ENCODE assay signal across 11 cellular contexts in genomic region chr18:45589559-45590041, GRCh38. TPM values are rescaled to one million over a fixed set of nuclear protein-coding genes. Genes with fewer than 3 reads are reported as not detected.
DNase-seq lines count a peak whose midpoint lies in the region; TF ChIP-seq lines count a peak whose summit lies in the region.
"Had no signal": no experiment of that assay in that cellular context is flagged by ENCODE, and none has a peak within 500 bp of the region (broad histone marks: within the 10 kb centered on the region; RNA-seq: fewer than 3 reads in every experiment).

No MANE protein-coding gene starts in this region.

- H3K9me3 ChIP-seq in esophagus squamous epithelium = no peaks in the 10 kb centered on the region
- H3K9me3 ChIP-seq in effector memory CD4-positive, alpha-beta T cell (ENCODE audit: control insufficient read depth, low read length) = no peaks in the 10 kb centered on the region

- intact Hi-C loops in esophagus squamous epithelium (cut with DNase I) = no loop called here

- DNase-seq in AG09309 (ENCODE audit: low read depth) = peak; percentile 80
- DNase-seq in NCI-H446 (lab: John Stamatoyannopoulos, UW) = peak; percentile 58 to 88
- DNase-seq in esophagus squamous epithelium (lab: John Stamatoyannopoulos, UW) = no peak
- peak; percentile 60 for DNase-seq in non-pigmented ciliary epithelial cell (ENCODE audit: low read depth)
- DNase-seq in stimulated activated CD4-positive, alpha-beta T cell treated with anti-CD3 and anti-CD28 coated beads, Interleukin-2, amount 100 ng/mL, for 24 hours = no peak
- no peak for DNase-seq in retina
- no peak for DNase-seq in effector memory CD4-positive, alpha-beta T cell
- no peak for DNase-seq in activated CD4-positive, alpha-beta T cell treated with anti-CD3 and anti-CD28 coated beads for 48 hours
- DNase-seq: NCI-H1417 treated with DMSO at 0.1 percent for 48 hours, SIG-M5 had no signal

- no peaks in the 10 kb centered on the region for H3K36me3 ChIP-seq in esophagus squamous epithelium
- H3K36me3 ChIP-seq in effector memory CD4-positive, alpha-beta T cell (ENCODE audit: control insufficient read depth, insufficient read depth, low read length) = no peaks in the 10 kb centered on the region

- H3K27ac ChIP-seq in esophagus squamous epithelium = peak overlapping the region in 3 of 4 donors; percentile 27 to 72 (median 72)
- H3K27ac ChIP-seq in effector memory CD4-positive, alpha-beta T cell (ENCODE audit: insufficient read depth, low read length, poor library complexity, severe bottlenecking) = no peak overlapping the region

- TF ChIP-seq CTCF in AG09309 (IDR thresholded peaks at IDR 0.05; ENCODE audit: control insufficient read depth, insufficient read depth, low read depth, low read length, missing control alignments) (no peak), esophagus squamous epithelium (IDR thresholded peaks at IDR 0.05) (no peak)

- H3K4me3 ChIP-seq in AG09309 (ENCODE audit: control insufficient read depth, low read depth, low read length) = no peak overlapping the region
- no peak overlapping the region for H3K4me3 ChIP-seq in esophagus squamous epithelium
- H3K4me3 ChIP-seq in effector memory CD4-positive, alpha-beta T cell (ENCODE audit: insufficient read depth, low read depth, low read length, poor library complexity, severe bottlenecking) = no peak overlapping the region

- no peak for TF ChIP-seq POLR2A in esophagus squamous epithelium (IDR thresholded peaks at IDR 0.05)

- peaks cover 0 to 31% (median 24%) of the 10 kb centered on the region in 3 donors for H3K4me1 ChIP-seq in esophagus squamous epithelium
- no peaks in the 10 kb centered on the region for H3K4me1 ChIP-seq in effector memory CD4-positive, alpha-beta T cell (ENCODE audit: control insufficient read depth, insufficient read depth, low read length, poor library complexity, severe bottlenecking)

- 24 to 26% methylated on average over 8 of the region's 8 CpGs for WGBS in esophagus squamous epithelium, 2 donors

- H3K27me3 ChIP-seq in esophagus squamous epithelium = no peaks in the 10 kb centered on the region
- H3K27me3 ChIP-seq in effector memory CD4-positive, alpha-beta T cell (replicated peaks; ENCODE audit: control insufficient read depth, insufficient read depth, low read length, poor library complexity, severe bottlenecking) = no peaks in the 10 kb centered on the region

RNA-seq across cellular contexts. Expression of gene SLC14A2, which starts 25.7 kb away (rescaled TPM):
- total RNA-seq in esophagus squamous epithelium = not detected
- total RNA-seq: mucosa of gallbladder had no signal

Comparison
In these comparisons a context has a peak if more than half of its experiments do, and no peak if none do; other contexts are left out.
1. DNase-seq: peak in AG09309 (single experiment), NCI-H446 (2 of 2) and non-pigmented ciliary epithelial cell (single experiment); none in esophagus squamous epithelium (single experiment), stimulated activated CD4-positive, alpha-beta T cell treated with anti-CD3 and anti-CD28 coated beads, Interleukin-2, amount 100 ng/mL, for 24 hours (0 of 2), retina (single experiment), effector memory CD4-positive, alpha-beta T cell (0 of 3) and activated CD4-positive, alpha-beta T cell treated with anti-CD3 and anti-CD28 coated beads for 48 hours (single experiment).